Comparison of ENCODE assay signal across 19 cellular contexts in genomic region chr1:173383341-173383740, GRCh38.
"Had no signal": no experiment of that assay in that cellular context is flagged by ENCODE, and none has a peak within 500 bp of the region (broad histone marks: within the 10 kb centered on the region; RNA-seq: fewer than 3 reads in every experiment).

No MANE protein-coding gene starts in this region.

- H3K4me3 ChIP-seq: cardiac muscle cell, dorsolateral prefrontal cortex, right atrium auricular region, skin epidermis, tibial nerve, vagina had no signal

- H3K4me1 Mint-ChIP-seq: activated CD4-positive, alpha-beta T cell treated with anti-CD3 and anti-CD28 coated beads, Interleukin-2, amount 10 ng/mL, durations not matched to agents 7 days and 5 days; stimulated activated naive B cell treated with anti-CD40 and anti-IgM and Interleukin-4, amounts not matched to agents 10 μg/mL and 1 μg/mL and 100 μg/mL, for 72 hours had no signal

- H3K27me3 ChIP-seq: cardiac muscle cell, dorsolateral prefrontal cortex, right atrium auricular region, tibial nerve, vagina had no signal

- ATAC-seq: left ventricle myocardium superior; natural killer cell treated with Interleukin-12 subunit alpha and Interleukin-12 subunit beta and Interleukin-15 and Interleukin-18, amount 100 ng/mL, for 72 hours; stimulated activated naive B cell treated with anti-CD40 and anti-IgM and Interleukin-4, amounts not matched to agents 10 μg/mL and 1 μg/mL and 100 μg/mL, for 72 hours had no signal

- H3K9me3 Mint-ChIP-seq: activated CD4-positive, alpha-beta T cell treated with anti-CD3 and anti-CD28 coated beads, Interleukin-2, amount 10 ng/mL, durations not matched to agents 7 days and 5 days; activated naive CD8-positive, alpha-beta T cell treated with anti-CD3 and anti-CD28 coated beads, Interleukin-2, amount 10 ng/mL, durations not matched to agents 7 days and 5 days; natural killer cell treated with Interleukin-12 subunit alpha and Interleukin-12 subunit beta and Interleukin-15 and Interleukin-18, amount 100 ng/mL, for 72 hours; stimulated activated naive B cell treated with anti-CD40 and anti-IgM and Interleukin-4, amounts not matched to agents 10 μg/mL and 1 μg/mL and 100 μg/mL, for 72 hours had no signal

- H3K27ac Mint-ChIP-seq: activated CD4-positive, alpha-beta T cell treated with anti-CD3 and anti-CD28 coated beads, Interleukin-2, amount 10 ng/mL, durations not matched to agents 7 days and 5 days; activated naive CD8-positive, alpha-beta T cell treated with anti-CD3 and anti-CD28 coated beads, Interleukin-2, amount 10 ng/mL, durations not matched to agents 7 days and 5 days; endodermal cell; natural killer cell treated with Interleukin-12 subunit alpha and Interleukin-12 subunit beta and Interleukin-15 and Interleukin-18, amount 100 ng/mL, for 72 hours; stimulated activated naive B cell treated with anti-CD40 and anti-IgM and Interleukin-4, amounts not matched to agents 10 μg/mL and 1 μg/mL and 100 μg/mL, for 72 hours had no signal

- H3K9me3 ChIP-seq: right atrium auricular region, tibial nerve, vagina had no signal

- DNase-seq: activated CD4-positive, alpha-beta T cell treated with anti-CD3 and anti-CD28 coated beads, Interleukin-2, amount 10 ng/mL, durations not matched to agents 7 days and 5 days; activated CD8-positive, alpha-beta memory T cell treated with anti-CD3 and anti-CD28 coated beads, Interleukin-2, amount 50 U/mL, for 48 hours; activated naive CD8-positive, alpha-beta T cell treated with anti-CD3 and anti-CD28 coated beads, Interleukin-2, amount 10 ng/mL, durations not matched to agents 7 days and 5 days; anterior cingulate cortex; dorsolateral prefrontal cortex; endodermal cell; hypothalamus; left ventricle myocardium superior; mesendoderm; occipital lobe; stimulated activated CD4-positive, alpha-beta T cell treated with anti-CD3 and anti-CD28 coated beads, Interleukin-15, amount 100 ng/mL, for 24 hours; stimulated activated CD4-positive, alpha-beta T cell treated with anti-CD3 and anti-CD28 coated beads, Interleukin-4, amount 100 ng/mL, for 1 hour; stimulated activated naive B cell treated with anti-CD40 and anti-IgM and Interleukin-4, amounts not matched to agents 10 μg/mL and 1 μg/mL and 100 μg/mL, for 72 hours had no signal

- H3K27me3 Mint-ChIP-seq: activated CD4-positive, alpha-beta T cell treated with anti-CD3 and anti-CD28 coated beads, Interleukin-2, amount 10 ng/mL, durations not matched to agents 7 days and 5 days; activated naive CD8-positive, alpha-beta T cell treated with anti-CD3 and anti-CD28 coated beads, Interleukin-2, amount 10 ng/mL, durations not matched to agents 7 days and 5 days; natural killer cell treated with Interleukin-12 subunit alpha and Interleukin-12 subunit beta and Interleukin-15 and Interleukin-18, amount 100 ng/mL, for 72 hours; stimulated activated naive B cell treated with anti-CD40 and anti-IgM and Interleukin-4, amounts not matched to agents 10 μg/mL and 1 μg/mL and 100 μg/mL, for 72 hours had no signal

- H3K36me3 Mint-ChIP-seq: activated naive CD8-positive, alpha-beta T cell treated with anti-CD3 and anti-CD28 coated beads, Interleukin-2, amount 10 ng/mL, durations not matched to agents 7 days and 5 days; natural killer cell treated with Interleukin-12 subunit alpha and Interleukin-12 subunit beta and Interleukin-15 and Interleukin-18, amount 100 ng/mL, for 72 hours had no signal

- H3K4me1 ChIP-seq: right atrium auricular region, tibial nerve, vagina had no signal

- H3K36me3 ChIP-seq: cardiac muscle cell, right atrium auricular region, tibial nerve, vagina had no signal

- H3K4me3 Mint-ChIP-seq: activated CD4-positive, alpha-beta T cell treated with anti-CD3 and anti-CD28 coated beads, Interleukin-2, amount 10 ng/mL, durations not matched to agents 7 days and 5 days; activated naive CD8-positive, alpha-beta T cell treated with anti-CD3 and anti-CD28 coated beads, Interleukin-2, amount 10 ng/mL, durations not matched to agents 7 days and 5 days; endodermal cell; natural killer cell treated with Interleukin-12 subunit alpha and Interleukin-12 subunit beta and Interleukin-15 and Interleukin-18, amount 100 ng/mL, for 72 hours; stimulated activated naive B cell treated with anti-CD40 and anti-IgM and Interleukin-4, amounts not matched to agents 10 μg/mL and 1 μg/mL and 100 μg/mL, for 72 hours had no signal

- H3K27ac ChIP-seq: cardiac muscle cell, dorsolateral prefrontal cortex, right atrium auricular region, skin epidermis, tibial nerve, vagina had no signal
